Comparison of ENCODE assay signal across 1 cellular context in the genomic region with DNA sequence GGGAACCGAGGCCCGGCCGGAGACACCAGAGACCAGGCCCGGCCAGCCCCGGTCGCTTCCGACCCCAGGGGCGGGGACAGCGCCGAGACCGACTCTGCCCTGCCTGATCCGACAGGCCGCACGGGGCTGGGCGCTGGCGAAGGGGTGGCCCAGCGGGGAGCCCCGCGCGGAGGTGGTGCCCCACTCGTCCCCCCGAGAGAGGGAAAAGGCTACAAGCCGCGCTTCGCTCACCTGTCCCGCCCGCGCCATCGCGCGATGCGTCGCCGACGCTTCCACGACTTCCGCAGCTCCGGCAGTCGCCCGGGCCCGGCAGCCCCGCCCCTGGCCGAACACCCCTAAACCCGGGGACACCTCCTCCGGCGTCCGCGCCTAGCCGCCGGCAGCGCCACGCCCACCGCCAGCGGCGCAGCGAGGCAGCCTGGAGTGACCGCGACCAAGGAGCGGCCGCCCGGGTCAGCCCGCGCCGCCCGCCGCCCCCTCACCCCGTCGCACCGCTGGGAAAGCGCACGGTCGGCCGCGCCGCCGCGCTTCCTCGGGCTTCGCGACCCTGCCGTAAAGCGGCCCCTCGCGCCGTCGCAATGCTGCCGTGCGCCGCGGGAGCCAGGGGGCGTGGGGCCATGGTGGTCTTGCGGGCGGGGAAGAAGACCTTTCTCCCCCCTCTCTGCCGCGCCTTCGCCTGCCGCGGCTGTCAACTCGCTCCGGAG.
TF ChIP-seq lines count a peak whose summit lies in the region.

A gene with protein sequence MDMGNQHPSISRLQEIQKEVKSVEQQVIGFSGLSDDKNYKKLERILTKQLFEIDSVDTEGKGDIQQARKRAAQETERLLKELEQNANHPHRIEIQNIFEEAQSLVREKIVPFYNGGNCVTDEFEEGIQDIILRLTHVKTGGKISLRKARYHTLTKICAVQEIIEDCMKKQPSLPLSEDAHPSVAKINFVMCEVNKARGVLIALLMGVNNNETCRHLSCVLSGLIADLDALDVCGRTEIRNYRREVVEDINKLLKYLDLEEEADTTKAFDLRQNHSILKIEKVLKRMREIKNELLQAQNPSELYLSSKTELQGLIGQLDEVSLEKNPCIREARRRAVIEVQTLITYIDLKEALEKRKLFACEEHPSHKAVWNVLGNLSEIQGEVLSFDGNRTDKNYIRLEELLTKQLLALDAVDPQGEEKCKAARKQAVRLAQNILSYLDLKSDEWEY (minus strand): TSS at position 273 of the 704 bp plus-strand sequence. CDS start 1,493 bp downstream, outside the sequence.
A gene with protein sequence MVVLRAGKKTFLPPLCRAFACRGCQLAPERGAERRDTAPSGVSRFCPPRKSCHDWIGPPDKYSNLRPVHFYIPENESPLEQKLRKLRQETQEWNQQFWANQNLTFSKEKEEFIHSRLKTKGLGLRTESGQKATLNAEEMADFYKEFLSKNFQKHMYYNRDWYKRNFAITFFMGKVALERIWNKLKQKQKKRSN (plus strand): TSS at position 576 of the 704 bp plus-strand sequence. CDS start 42 bp downstream, at position 618.

TF ChIP-seq in A549, 52 proteins besides CTCF, POLR2A, EP300 and RAD21 (continued from another document):
- TF ChIP-seq, protein P1, sequence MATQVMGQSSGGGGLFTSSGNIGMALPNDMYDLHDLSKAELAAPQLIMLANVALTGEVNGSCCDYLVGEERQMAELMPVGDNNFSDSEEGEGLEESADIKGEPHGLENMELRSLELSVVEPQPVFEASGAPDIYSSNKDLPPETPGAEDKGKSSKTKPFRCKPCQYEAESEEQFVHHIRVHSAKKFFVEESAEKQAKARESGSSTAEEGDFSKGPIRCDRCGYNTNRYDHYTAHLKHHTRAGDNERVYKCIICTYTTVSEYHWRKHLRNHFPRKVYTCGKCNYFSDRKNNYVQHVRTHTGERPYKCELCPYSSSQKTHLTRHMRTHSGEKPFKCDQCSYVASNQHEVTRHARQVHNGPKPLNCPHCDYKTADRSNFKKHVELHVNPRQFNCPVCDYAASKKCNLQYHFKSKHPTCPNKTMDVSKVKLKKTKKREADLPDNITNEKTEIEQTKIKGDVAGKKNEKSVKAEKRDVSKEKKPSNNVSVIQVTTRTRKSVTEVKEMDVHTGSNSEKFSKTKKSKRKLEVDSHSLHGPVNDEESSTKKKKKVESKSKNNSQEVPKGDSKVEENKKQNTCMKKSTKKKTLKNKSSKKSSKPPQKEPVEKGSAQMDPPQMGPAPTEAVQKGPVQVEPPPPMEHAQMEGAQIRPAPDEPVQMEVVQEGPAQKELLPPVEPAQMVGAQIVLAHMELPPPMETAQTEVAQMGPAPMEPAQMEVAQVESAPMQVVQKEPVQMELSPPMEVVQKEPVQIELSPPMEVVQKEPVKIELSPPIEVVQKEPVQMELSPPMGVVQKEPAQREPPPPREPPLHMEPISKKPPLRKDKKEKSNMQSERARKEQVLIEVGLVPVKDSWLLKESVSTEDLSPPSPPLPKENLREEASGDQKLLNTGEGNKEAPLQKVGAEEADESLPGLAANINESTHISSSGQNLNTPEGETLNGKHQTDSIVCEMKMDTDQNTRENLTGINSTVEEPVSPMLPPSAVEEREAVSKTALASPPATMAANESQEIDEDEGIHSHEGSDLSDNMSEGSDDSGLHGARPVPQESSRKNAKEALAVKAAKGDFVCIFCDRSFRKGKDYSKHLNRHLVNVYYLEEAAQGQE (IDR thresholded peaks at IDR 0.05): peak; percentile 53
- TF ChIP-seq HDAC2 (IDR thresholded peaks at IDR 0.05): no peak
- 0 out of 2 replicates have a peak, but pooled peaks have one; percentile 29 for TF ChIP-seq TP53 (CRISPR knock-in tag; IDR thresholded peaks at IDR 0.05)
- TF ChIP-seq PHF8 (IDR thresholded peaks at IDR 0.05; ENCODE audit: borderline replicate concordance, low read depth): peak; percentile 90
- TF ChIP-seq TFCP2L1 (CRISPR knock-in tag; IDR thresholded peaks at IDR 0.05): no peak
- TF ChIP-seq, protein P2, sequence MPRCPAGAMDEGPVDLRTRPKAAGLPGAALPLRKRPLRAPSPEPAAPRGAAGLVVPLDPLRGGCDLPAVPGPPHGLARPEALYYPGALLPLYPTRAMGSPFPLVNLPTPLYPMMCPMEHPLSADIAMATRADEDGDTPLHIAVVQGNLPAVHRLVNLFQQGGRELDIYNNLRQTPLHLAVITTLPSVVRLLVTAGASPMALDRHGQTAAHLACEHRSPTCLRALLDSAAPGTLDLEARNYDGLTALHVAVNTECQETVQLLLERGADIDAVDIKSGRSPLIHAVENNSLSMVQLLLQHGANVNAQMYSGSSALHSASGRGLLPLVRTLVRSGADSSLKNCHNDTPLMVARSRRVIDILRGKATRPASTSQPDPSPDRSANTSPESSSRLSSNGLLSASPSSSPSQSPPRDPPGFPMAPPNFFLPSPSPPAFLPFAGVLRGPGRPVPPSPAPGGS (IDR thresholded peaks at IDR 0.05): peak; percentile 41; the same call in 1 of the 3 replicates
- peak; percentile 69 for TF ChIP-seq GATA3 (IDR thresholded peaks at IDR 0.05; ENCODE audit: borderline replicate concordance)
- TF ChIP-seq, protein P3, sequence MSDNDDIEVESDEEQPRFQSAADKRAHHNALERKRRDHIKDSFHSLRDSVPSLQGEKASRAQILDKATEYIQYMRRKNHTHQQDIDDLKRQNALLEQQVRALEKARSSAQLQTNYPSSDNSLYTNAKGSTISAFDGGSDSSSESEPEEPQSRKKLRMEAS (IDR thresholded peaks at IDR 0.05): peak; percentile 14; the same call in 1 of the 2 replicates
